ENCODE assay signal across 10 cellular contexts in genomic region chr7:98930921-98931320, GRCh38. TPM values are rescaled to one million over a fixed set of nuclear protein-coding genes. Genes with fewer than 3 reads are reported as not detected.
DNase-seq lines count a peak whose midpoint lies in the region; ATAC-seq lines count a peak whose summit lies in the region.
"Had no signal": no experiment of that assay in that cellular context is flagged by ENCODE, and none has a peak within 500 bp of the region (broad histone marks: within the 10 kb centered on the region; RNA-seq: fewer than 3 reads in every experiment).

No MANE protein-coding gene starts in this region.

- H3K36me3 Mint-ChIP-seq in activated naive CD8-positive, alpha-beta T cell treated with anti-CD3 and anti-CD28 coated beads, Interleukin-2, amount 50 U/mL, for 24 hours (ENCODE audit: low read depth): peaks cover 64% of the 10 kb centered on the region

- peak overlapping the region; percentile 53 for H3K27ac Mint-ChIP-seq in activated naive CD8-positive, alpha-beta T cell treated with anti-CD3 and anti-CD28 coated beads, Interleukin-2, amount 50 U/mL, for 24 hours
- H3K27ac Mint-ChIP-seq: activated naive CD4-positive, alpha-beta T cell treated with anti-CD3 and anti-CD28 coated beads for 36 hours had no signal

- H3K4me3 Mint-ChIP-seq in activated naive CD8-positive, alpha-beta T cell treated with anti-CD3 and anti-CD28 coated beads, Interleukin-2, amount 50 U/mL, for 24 hours: no peak overlapping the region
- H3K4me3 Mint-ChIP-seq: activated naive CD4-positive, alpha-beta T cell treated with anti-CD3 and anti-CD28 coated beads for 36 hours had no signal

- no peak overlapping the region for H3K4me2 ChIP-seq in Karpas-422 (ENCODE audit: low read depth, low read length, poor library complexity, severe bottlenecking)
- H3K4me2 ChIP-seq: BLaER1 had no signal

- peak; percentile 60 for ATAC-seq in GM18870 (IDR thresholded peaks at IDR 0.05; ENCODE audit: unreplicated experiment)
- ATAC-seq in HG03442 (IDR thresholded peaks at IDR 0.05; ENCODE audit: unreplicated experiment): peak; percentile 91
- peak; percentile 88 for ATAC-seq in activated naive CD8-positive, alpha-beta T cell treated with anti-CD3 and anti-CD28 coated beads, Interleukin-2, amount 50 U/mL, for 24 hours
- no peak for ATAC-seq in left cardiac atrium

- peaks cover 4% of the 10 kb centered on the region; the same call in 1 of the 2 replicates for H4K20me1 ChIP-seq in Karpas-422 (ENCODE audit: insufficient read depth, low read depth, low read length)

- H3K4me1 ChIP-seq in Karpas-422 (ENCODE audit: low read length): no peaks in the 10 kb centered on the region
- H3K4me1 ChIP-seq: BLaER1 had no signal

- DNase-seq in A172 (ENCODE audit: low spot score) (peak; percentile 77), NCI-H1417 treated with DMSO at 0.1 percent for 48 hours (lab: John Stamatoyannopoulos, UW) (no peak), Karpas-422 (no peak), left cardiac atrium (no peak), SKM-1 (lab: John Stamatoyannopoulos, UW; ENCODE audit: unreplicated experiment) (no peak)
- DNase-seq in activated naive CD8-positive, alpha-beta T cell treated with anti-CD3 and anti-CD28 coated beads, Interleukin-2, amount 50 U/mL, for 24 hours: no peak
- DNase-seq: activated naive CD4-positive, alpha-beta T cell treated with anti-CD3 and anti-CD28 coated beads for 36 hours had no signal

- H3K4me3 ChIP-seq in Karpas-422 (ENCODE audit: low read length): no peak overlapping the region
- H3K4me3 ChIP-seq: BLaER1 had no signal

- H3K36me3 ChIP-seq in Karpas-422 (ENCODE audit: insufficient read depth, low read length): peaks cover 36% of the 10 kb centered on the region

- no peaks in the 10 kb centered on the region for H3K27me3 ChIP-seq in Karpas-422 (ENCODE audit: low read length)
- H3K27me3 ChIP-seq: BLaER1 had no signal

- intact Hi-C loops in left cardiac atrium (cut with DNase I): no loop called here

- H3K79me2 ChIP-seq in Karpas-422 (ENCODE audit: low read length): no peaks in the 10 kb centered on the region

- no peaks in the 10 kb centered on the region for H3K9me3 ChIP-seq in Karpas-422 (ENCODE audit: low read length)
- H3K9me3 ChIP-seq: BLaER1 had no signal

- no peak overlapping the region for H3K9ac ChIP-seq in Karpas-422 (ENCODE audit: low read length)
- H3K9ac ChIP-seq: BLaER1 had no signal

- peaks cover 13% of the 10 kb centered on the region for H3K4me1 Mint-ChIP-seq in activated naive CD8-positive, alpha-beta T cell treated with anti-CD3 and anti-CD28 coated beads, Interleukin-2, amount 50 U/mL, for 24 hours

- H3K27ac ChIP-seq in Karpas-422 (ENCODE audit: low read length): no peak overlapping the region
- H3K27ac ChIP-seq: BLaER1 had no signal

- no peaks in the 10 kb centered on the region for H3K27me3 Mint-ChIP-seq in activated naive CD8-positive, alpha-beta T cell treated with anti-CD3 and anti-CD28 coated beads, Interleukin-2, amount 50 U/mL, for 24 hours

- H3K9me3 Mint-ChIP-seq in activated naive CD8-positive, alpha-beta T cell treated with anti-CD3 and anti-CD28 coated beads, Interleukin-2, amount 50 U/mL, for 24 hours: no peaks in the 10 kb centered on the region
- H3K9me3 Mint-ChIP-seq: activated naive CD4-positive, alpha-beta T cell treated with anti-CD3 and anti-CD28 coated beads for 36 hours had no signal

- H3K9me2 ChIP-seq in Karpas-422 (replicated peaks; ENCODE audit: insufficient read depth, low read length): no peaks in the 10 kb centered on the region

- no peak overlapping the region for H2AFZ ChIP-seq in Karpas-422 (ENCODE audit: low read length)

RNA-seq across cellular contexts. Expression of gene TRRAP, which starts 52.6 kb away (rescaled TPM):
- 11.9 and 12.9 TPM in 2 replicates for total RNA-seq in A172 (2014; rRNA removed; shearing (Covaris generic))
- total RNA-seq in Karpas-422 (2014; rRNA removed; shearing (Covaris generic); ENCODE audit: low replicate concordance): 26.1 and 34.6 TPM in 2 replicates
- 10 to 100 TPM; 22.9 to 23.1 TPM for total RNA-seq in left cardiac atrium

Comparison
In these comparisons a context has a peak if more than half of its experiments do, and no peak if none do; other contexts are left out.
1. ATAC-seq: peak in GM18870 (single experiment), HG03442 (single experiment) and activated naive CD8-positive, alpha-beta T cell treated with anti-CD3 and anti-CD28 coated beads, Interleukin-2, amount 50 U/mL, for 24 hours (single experiment); none in left cardiac atrium (0 of 2).